In the genomic region with DNA sequence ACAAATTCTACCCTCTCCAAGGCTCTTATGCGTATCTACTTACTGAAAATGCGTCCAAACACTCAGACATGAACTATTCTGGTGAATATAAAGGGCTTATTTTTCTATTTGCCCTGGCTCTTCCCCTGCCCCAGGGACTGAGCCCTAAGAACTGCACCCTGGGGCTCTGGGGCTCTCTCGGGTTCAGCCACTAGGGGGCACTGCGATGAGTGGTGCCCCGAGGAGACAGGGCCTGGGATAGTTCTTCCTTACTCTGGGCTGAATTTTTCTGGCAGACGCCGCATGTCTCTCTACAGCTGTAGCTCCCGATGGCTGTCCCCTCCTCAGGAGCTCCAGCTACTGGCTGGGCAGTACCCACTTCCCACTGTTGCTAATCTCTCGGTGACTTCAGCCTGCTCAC, we compare ENCODE assay signal across 12 cellular contexts. TPM values are rescaled to one million over a fixed set of nuclear protein-coding genes. Genes with fewer than 3 reads are reported as not detected.
DNase-seq lines count a peak whose midpoint lies in the region; ATAC-seq and TF ChIP-seq lines count a peak whose summit lies in the region.
"Had no signal": no experiment of that assay in that cellular context is flagged by ENCODE, and none has a peak within 500 bp of the region (broad histone marks: within the 10 kb centered on the region; RNA-seq: fewer than 3 reads in every experiment).

No MANE protein-coding gene starts in this region.

- no peak overlapping the region for H3K4me3 ChIP-seq in AG10803 (ENCODE audit: low read length)
- no peak overlapping the region for H3K4me3 ChIP-seq in GM12875 (ENCODE audit: low read depth, low read length)
- no peak overlapping the region for H3K4me3 ChIP-seq in ascending aorta
- no peak overlapping the region for H3K4me3 ChIP-seq in right lobe of liver
- H3K4me3 ChIP-seq: left lung had no signal

- H3K27me3 ChIP-seq in ascending aorta (no peaks in the 10 kb centered on the region), right lobe of liver (no peaks in the 10 kb centered on the region)
- H3K27me3 ChIP-seq: left lung had no signal

- no peak overlapping the region for H3K27ac ChIP-seq in ascending aorta
- no peak overlapping the region for H3K27ac ChIP-seq in right lobe of liver
- H3K27ac ChIP-seq: left lung had no signal

- H3K36me3 ChIP-seq in ascending aorta: no peaks in the 10 kb centered on the region
- no peaks in the 10 kb centered on the region for H3K36me3 ChIP-seq in right lobe of liver
- H3K36me3 ChIP-seq: left lung had no signal

- DNase-seq in AG10803 (ENCODE audit: low read depth) (no peak), ascending aorta (ENCODE audit: low spot score in 2 of 2) (no peak), right lobe of liver (no peak), NAMALWA (ENCODE audit: low spot score) (no peak), NCI-H748 treated with DMSO at 0.1 percent for 48 hours (lab: John Stamatoyannopoulos, UW) (no peak)
- DNase-seq: left lung, NCI-H446, SHP77 had no signal

- no peaks in the 10 kb centered on the region for H3K4me1 ChIP-seq in ascending aorta
- no peaks in the 10 kb centered on the region for H3K4me1 ChIP-seq in right lobe of liver
- H3K4me1 ChIP-seq: left lung had no signal

- WGBS in right lobe of liver (ENCODE audit: insufficient coverage, low coverage, low lambda C conversion rate, missing lambda C conversion rate): 81% methylated on average over 4 of the region's 9 CpGs

- H3K9me3 ChIP-seq in ascending aorta: no peaks in the 10 kb centered on the region
- H3K9me3 ChIP-seq in right lobe of liver: no peaks in the 10 kb centered on the region
- H3K9me3 ChIP-seq: left lung had no signal

- no peak for ATAC-seq in right lobe of liver
- no peak for ATAC-seq in HG03457 (IDR thresholded peaks at IDR 0.05; ENCODE audit: unreplicated experiment)
- no peak for ATAC-seq in GM18909 (IDR thresholded peaks at IDR 0.05; ENCODE audit: poor library complexity, unreplicated experiment)
- ATAC-seq: activated T-helper 17 cell treated with anti-CD3 and anti-CD28 coated beads, Interleukin-2, amount 50 U/mL, for 72 hours; left lung had no signal

- intact Hi-C loops in ascending aorta (cut with DNase I): no loop called here
- intact Hi-C loops in right lobe of liver (cut with DNase I): no loop called here

- peak; percentile 37 for TF ChIP-seq CTCF in AG10803 (conservative IDR thresholded peaks at IDR 0.05; ENCODE audit: low read length)
- peak; percentile 41; the same call in 1 of the 2 replicates for TF ChIP-seq CTCF in GM12875 (IDR thresholded peaks at IDR 0.05; ENCODE audit: borderline replicate concordance, insufficient read depth, low read depth, low read length)
- peak in 2 of 3 experiments; percentile 6 to 12 for TF ChIP-seq CTCF in ascending aorta (IDR thresholded peaks at IDR 0.05)
- peak in 3 of 4 donors; percentile 16 to 35 (median 17) for TF ChIP-seq CTCF in right lobe of liver (IDR thresholded peaks at IDR 0.05)

- no peak for TF ChIP-seq POLR2A in right lobe of liver (IDR thresholded peaks at IDR 0.05)

RNA-seq across cellular contexts. Expression of a gene that starts 30.8 kb away (rescaled TPM):
- total RNA-seq in ascending aorta: 14.9 TPM
- total RNA-seq in right lobe of liver: 10 to 100 TPM in 1 of 6 experiments, 1 to 10 TPM in 5; 3.1 to 10.2 (median 5.8) TPM
